ENCODE assay signal across 18 cellular contexts in genomic region chr15:59229453-59229852, GRCh38. TPM values are rescaled to one million over a fixed set of nuclear protein-coding genes. Genes with fewer than 3 reads are reported as not detected.
DNase-seq lines count a peak whose midpoint lies in the region; ATAC-seq, FAIRE-seq and TF ChIP-seq lines count a peak whose summit lies in the region.
"Had no signal": no experiment of that assay in that cellular context is flagged by ENCODE, and none has a peak within 500 bp of the region (broad histone marks: within the 10 kb centered on the region; RNA-seq: fewer than 3 reads in every experiment).

No MANE protein-coding gene starts in this region.

- FAIRE-seq in HepG2 (lab: Jason Lieb, UNC) = no peak
- FAIRE-seq: GM12892, H1 had no signal

- no peak overlapping the region for H2BK5ac ChIP-seq in IMR-90 (ENCODE audit: low read depth, low read length, poor library complexity, severe bottlenecking)

- H3K9me3 ChIP-seq in HepG2 (ENCODE audit: low read length) (no peaks in the 10 kb centered on the region), right lobe of liver (no peaks in the 10 kb centered on the region), IMR-90 (ENCODE audit: control insufficient read depth, insufficient read depth, low read length) (no peaks in the 10 kb centered on the region), body of pancreas (no peaks in the 10 kb centered on the region), sigmoid colon (no peaks in the 10 kb centered on the region)

- DNase-seq in HepG2 (ENCODE audit: low spot score) (no peak), right lobe of liver (no peak), IMR-90 (no peak), body of pancreas (no peak), sigmoid colon (no peak)
- no peak for DNase-seq in stimulated activated naive B cell treated with anti-CD40 and anti-IgM and Interleukin-4, amounts not matched to agents 10 μg/mL and 1 μg/mL and 100 μg/mL, for 72 hours
- DNase-seq: 8988T; C1 segment of cervical spinal cord; CD4-positive, alpha-beta memory T cell; COR-L47; DMS153; DND-41; H7; HCEC 1CT had no signal

- H3K27me3 ChIP-seq in HepG2 (ENCODE audit: control insufficient read depth in 1 of 2, insufficient read depth in 2 of 2, low read length in 2 of 2) = no peaks in the 10 kb centered on the region
- H3K27me3 ChIP-seq in right lobe of liver = no peaks in the 10 kb centered on the region
- H3K27me3 ChIP-seq in IMR-90 (ENCODE audit: control insufficient read depth, insufficient read depth, low read length) = no peaks in the 10 kb centered on the region
- no peaks in the 10 kb centered on the region for H3K27me3 ChIP-seq in body of pancreas
- no peaks in the 10 kb centered on the region for H3K27me3 ChIP-seq in sigmoid colon

- no peak overlapping the region for H3K4me2 ChIP-seq in HepG2 (ENCODE audit: low read depth, low read length)
- H3K4me2 ChIP-seq in IMR-90 (ENCODE audit: low read depth, low read length) = no peak overlapping the region

- 81% methylated on average over 3 of the region's 3 CpGs for WGBS in HepG2 (ENCODE audit: low lambda C conversion rate)
- 68% methylated on average over 3 of the region's 3 CpGs for WGBS in right lobe of liver (ENCODE audit: insufficient coverage, low coverage, low lambda C conversion rate, missing lambda C conversion rate)
- WGBS in IMR-90 (ENCODE audit: extremely low coverage in 2 of 2, insufficient read length in 1 of 2), 2 experiments = no CpG with 5 or more reads among the region's 3 CpGs
- 56 to 62% methylated on average over 3 of the region's 3 CpGs for WGBS in body of pancreas, 2 donors
- 75 to 77% methylated on average over 3 of the region's 3 CpGs for WGBS in sigmoid colon, 2 donors

- H3K36me3 ChIP-seq in HepG2 (replicated peaks in 1 of 2; ENCODE audit: control insufficient read depth in 1 of 2, insufficient read depth in 2 of 2, low read length in 2 of 2) (peaks cover 6 to 15% of the 10 kb centered on the region in 2 experiments; a peak in 4 of 5 replicates), right lobe of liver (peaks cover 0 to 3% (median under 1%) of the 10 kb centered on the region in 4 donors), IMR-90 (ENCODE audit: control insufficient read depth, insufficient read depth, low read length) (peaks cover 11% of the 10 kb centered on the region; the same call in 1 of the 2 replicates), body of pancreas (replicated peaks in 1 of 2; ENCODE audit: insufficient read depth in 1 of 2, low read depth in 2 of 2) (peaks cover 0 to 2% of the 10 kb centered on the region in 2 donors), sigmoid colon (peaks cover 0 to 8% (median 3%) of the 10 kb centered on the region in 4 donors)

- peaks cover 23 to 34% of the 10 kb centered on the region in 2 experiments for H3K79me1 ChIP-seq in IMR-90 (ENCODE audit: low read depth in 1 of 2, low read length in 2 of 2)

- no peak for TF ChIP-seq RAD21 in HepG2 (CRISPR knock-in tag; IDR thresholded peaks at IDR 0.05)
- no peak for TF ChIP-seq RAD21 in IMR-90 (IDR thresholded peaks at IDR 0.05; ENCODE audit: low read length)

- no peak overlapping the region for H3K4me3 Mint-ChIP-seq in stimulated activated naive B cell treated with anti-CD40 and anti-IgM and Interleukin-4, amounts not matched to agents 10 μg/mL and 1 μg/mL and 100 μg/mL, for 72 hours
- H3K4me3 Mint-ChIP-seq: CD4-positive, alpha-beta memory T cell had no signal

- H4K20me1 ChIP-seq in HepG2 (ENCODE audit: insufficient read depth, low read length) = no peaks in the 10 kb centered on the region
- peaks cover 6% of the 10 kb centered on the region; the same call in 1 of the 2 replicates for H4K20me1 ChIP-seq in IMR-90 (ENCODE audit: insufficient read depth, low read length)

- TF ChIP-seq POLR2A in HepG2 (IDR thresholded peaks at IDR 0.05; ENCODE audit: insufficient read depth in 1 of 2, low read depth in 2 of 2, low read length in 2 of 2) (no peak), right lobe of liver (IDR thresholded peaks at IDR 0.05) (no peak), IMR-90 (IDR thresholded peaks at IDR 0.05; ENCODE audit: low read depth, low read length) (no peak), body of pancreas (IDR thresholded peaks at IDR 0.05) (no peak), sigmoid colon (IDR thresholded peaks at IDR 0.05) (no peak)

- H3K4ac ChIP-seq in IMR-90 (ENCODE audit: low read depth, low read length) = no peak overlapping the region

- H3K9me3 Mint-ChIP-seq in stimulated activated naive B cell treated with anti-CD40 and anti-IgM and Interleukin-4, amounts not matched to agents 10 μg/mL and 1 μg/mL and 100 μg/mL, for 72 hours = no peaks in the 10 kb centered on the region
- H3K9me3 Mint-ChIP-seq: CD4-positive, alpha-beta memory T cell had no signal

- H4K5ac ChIP-seq in IMR-90 (ENCODE audit: low read depth, low read length) = no peak overlapping the region

- TF ChIP-seq EP300 in HepG2 (IDR thresholded peaks at IDR 0.05; ENCODE audit: low read depth in 2 of 2, low read length in 2 of 2) (no peak), HepG2 (CRISPR knock-in tag; IDR thresholded peaks at IDR 0.05; ENCODE audit: borderline replicate concordance) (no peak), sigmoid colon (IDR thresholded peaks at IDR 0.05) (no peak)

- H2AFZ ChIP-seq in HepG2 (ENCODE audit: low read length) (no peak overlapping the region), IMR-90 (replicated peaks; ENCODE audit: low read length, poor library complexity) (no peak overlapping the region)

- POLR2A ChIA-PET in HepG2 (lab: Yijun Ruan, JAX) = no interaction called here
- POLR2A ChIA-PET in IMR-90 (lab: Charles Lee; ENCODE audit: unreplicated experiment) = no interaction called here

- H3K56ac ChIP-seq in IMR-90 (ENCODE audit: extremely low read depth, insufficient read depth, low read length) = no peak overlapping the region

- H2AK5ac ChIP-seq in IMR-90 (ENCODE audit: low read depth, low read length) = no peak overlapping the region

- H3K36me3 Mint-ChIP-seq in stimulated activated naive B cell treated with anti-CD40 and anti-IgM and Interleukin-4, amounts not matched to agents 10 μg/mL and 1 μg/mL and 100 μg/mL, for 72 hours = peaks cover 55 to 63% of the 10 kb centered on the region in 2 donors
- H3K36me3 Mint-ChIP-seq: CD4-positive, alpha-beta memory T cell had no signal

- no peak overlapping the region for H3K23ac ChIP-seq in IMR-90 (ENCODE audit: low read depth, low read length)

- in situ Hi-C loops in HepG2 (cut with HindIII; ENCODE audit: extremely low pct_ligation_motif_present, low pct_unique_long_range_greater_than_20kb) = no loop called here
- in situ Hi-C loops in IMR-90 (cut with MboI; ENCODE audit: low sequenced_read_pairs) = no loop called here

- H3K4me1 Mint-ChIP-seq in stimulated activated naive B cell treated with anti-CD40 and anti-IgM and Interleukin-4, amounts not matched to agents 10 μg/mL and 1 μg/mL and 100 μg/mL, for 72 hours = peaks cover 19 to 30% of the 10 kb centered on the region in 2 donors

- H3K27ac Mint-ChIP-seq in stimulated activated naive B cell treated with anti-CD40 and anti-IgM and Interleukin-4, amounts not matched to agents 10 μg/mL and 1 μg/mL and 100 μg/mL, for 72 hours = peak overlapping the region; percentile 20

- H2BK15ac ChIP-seq in IMR-90 (ENCODE audit: low read depth, low read length) = no peak overlapping the region

- no peaks in the 10 kb centered on the region for H3K27me3 Mint-ChIP-seq in stimulated activated naive B cell treated with anti-CD40 and anti-IgM and Interleukin-4, amounts not matched to agents 10 μg/mL and 1 μg/mL and 100 μg/mL, for 72 hours

- no peak overlapping the region for H3K18ac ChIP-seq in IMR-90 (ENCODE audit: low read depth, low read length)

- dilution Hi-C loops in IMR-90 (cut with HindIII; ENCODE audit: low sequenced_read_pairs, unreplicated experiment) = no loop called here

- ATAC-seq in HepG2 (no peak), right lobe of liver (no peak), IMR-90 (ENCODE audit: low read depth) (no peak), body of pancreas (no peak)
- no peak for ATAC-seq in stimulated activated naive B cell treated with anti-CD40 and anti-IgM and Interleukin-4, amounts not matched to agents 10 μg/mL and 1 μg/mL and 100 μg/mL, for 72 hours (replicated peaks)

- H3K4me3 ChIP-seq in HepG2 (replicated peaks in 1 of 3; ENCODE audit: insufficient read depth in 1 of 3, low read depth in 2 of 3, low read length in 3 of 3) (no peak overlapping the region), right lobe of liver (no peak overlapping the region), IMR-90 (ENCODE audit: insufficient read depth, low read depth, low read length) (no peak overlapping the region), body of pancreas (no peak overlapping the region), sigmoid colon (no peak overlapping the region)

- no peak overlapping the region for H2BK20ac ChIP-seq in IMR-90 (ENCODE audit: low read depth, low read length)

- H4K8ac ChIP-seq in IMR-90 (ENCODE audit: low read depth in 2 of 2, low read length in 2 of 2) = no peak overlapping the region

- intact Hi-C loops in HepG2 (cut with micrococcal nuclease; ENCODE audit: unreplicated experiment) = no loop called here
- intact Hi-C loops in right lobe of liver (cut with DNase I) = no loop called here
- intact Hi-C loops in IMR-90 (cut with micrococcal nuclease) = no loop called here
- intact Hi-C loops in body of pancreas (cut with DNase I) = no loop called here
- intact Hi-C loops in sigmoid colon (cut with DNase I) = no loop called here

- no peak overlapping the region for H2BK120ac ChIP-seq in IMR-90 (ENCODE audit: low read depth, low read length)

- H3K79me2 ChIP-seq in HepG2 (ENCODE audit: insufficient read depth, low read length) = no peaks in the 10 kb centered on the region

- no peak overlapping the region for H4K91ac ChIP-seq in IMR-90 (ENCODE audit: insufficient read depth, low read depth, low read length)

- H3K9ac ChIP-seq in HepG2 (ENCODE audit: insufficient read depth, low read depth, low read length) (no peak overlapping the region), IMR-90 (ENCODE audit: low read depth, low read length) (no peak overlapping the region)

- no peak overlapping the region for H2AK9ac ChIP-seq in IMR-90 (replicated peaks; ENCODE audit: low read depth, low read length, poor library complexity)

- no peaks in the 10 kb centered on the region for H3K4me1 ChIP-seq in HepG2 (ENCODE audit: insufficient read depth, low read length)
- H3K4me1 ChIP-seq in right lobe of liver = no peaks in the 10 kb centered on the region
- peaks cover 7% of the 10 kb centered on the region for H3K4me1 ChIP-seq in IMR-90 (ENCODE audit: control insufficient read depth, insufficient read depth, low read length)
- H3K4me1 ChIP-seq in body of pancreas = no peaks in the 10 kb centered on the region
- peaks cover 0 to 10% (median 9%) of the 10 kb centered on the region in 4 donors for H3K4me1 ChIP-seq in sigmoid colon

- BruUV-seq in HepG2 (replicated peaks; lab: Mats Ljungman, UMichigan) = no TSS peak
- no TSS peak for BruUV-seq in IMR-90 (replicated peaks; lab: Mats Ljungman, UMichigan)

- H3K27ac ChIP-seq in HepG2 (ENCODE audit: extremely low read length, insufficient read depth, low read length) (no peak overlapping the region), right lobe of liver (no peak overlapping the region), IMR-90 (ENCODE audit: insufficient read depth, low read length) (no peak overlapping the region), body of pancreas (no peak overlapping the region), sigmoid colon (no peak overlapping the region)

- no peak overlapping the region for H3K14ac ChIP-seq in IMR-90 (replicated peaks; ENCODE audit: low read depth, low read length)

- TF ChIP-seq CTCF in HepG2 (CRISPR knock-in tag; IDR thresholded peaks at IDR 0.05) = no peak
- no peak for TF ChIP-seq CTCF in right lobe of liver (IDR thresholded peaks at IDR 0.05)
- no peak for TF ChIP-seq CTCF in IMR-90 (conservative IDR thresholded peaks at IDR 0.05; ENCODE audit: low read depth, low read length)
- TF ChIP-seq CTCF in body of pancreas (IDR thresholded peaks at IDR 0.05) = no peak
- TF ChIP-seq CTCF in sigmoid colon (IDR thresholded peaks at IDR 0.05) = no peak

- CTCF ChIA-PET in HepG2 (lab: Yijun Ruan, JAX; ENCODE audit: low intra/inter-chr PET ratio, low total read pairs) (no interaction called here), IMR-90 (lab: Yijun Ruan, JAX) (no interaction called here)

- H3K9me1 ChIP-seq in IMR-90 (ENCODE audit: insufficient read depth, low read length) = peaks cover 15% of the 10 kb centered on the region

RNA-seq across cellular contexts. Expression of gene LDHAL6B, which starts 22.8 kb away (rescaled TPM):
- total RNA-seq in HepG2 (2016; rRNA removed; fragmentation: Illumina TruSeq; extraction: Trizol) = not detected in 2 replicates
- not detected in 2 replicates for total RNA-seq in HepG2 (2016; cell fraction: cytosol; rRNA removed; fragmentation: Illumina TruSeq; extraction: Trizol; ENCODE audit: low read depth)
- not detected in 2 replicates for total RNA-seq in HepG2 (2016; cell fraction: insoluble cytoplasmic fraction; rRNA removed; fragmentation: Illumina TruSeq; extraction: Trizol)
- not detected in 2 replicates for total RNA-seq in HepG2 (2016; cell fraction: membrane; rRNA removed; fragmentation: Illumina TruSeq; extraction: Trizol)
- not detected in 2 replicates for total RNA-seq in HepG2 (2016; cell fraction: nucleus; rRNA removed; fragmentation: Illumina TruSeq; extraction: Trizol)
- not detected in 2 replicates for polyA plus RNA-seq in HepG2 (2011; rRNA removed)
- polyA plus RNA-seq in HepG2 (2011; cell fraction: cytosol; rRNA removed) = not detected in 2 replicates
- polyA plus RNA-seq in HepG2 (2011; cell fraction: nucleus; rRNA removed) = not detected in 2 replicates
- not detected in 2 replicates for polyA plus RNA-seq in HepG2 (2012)
- not detected in 2 replicates for polyA plus RNA-seq in HepG2 (2016; cell fraction: cytosol; fragmentation: Illumina TruSeq; extraction: Trizol; ENCODE audit: low read depth)
- polyA plus RNA-seq in HepG2 (2016; cell fraction: insoluble cytoplasmic fraction; fragmentation: Illumina TruSeq; extraction: Trizol; ENCODE audit: low read depth) = not detected in 2 replicates
- polyA plus RNA-seq in HepG2 (2016; cell fraction: membrane; fragmentation: Illumina TruSeq; extraction: Trizol; ENCODE audit: low read depth) = not detected in 2 replicates
- not detected in 2 replicates for polyA plus RNA-seq in HepG2 (2016; cell fraction: nucleus; fragmentation: Illumina TruSeq; extraction: Trizol; ENCODE audit: insufficient read depth, low read depth)
- not detected in 2 replicates for polyA minus RNA-seq in HepG2 (2011; rRNA and poly(A)+ RNA removed; ENCODE audit: low replicate concordance)
- polyA minus RNA-seq in HepG2 (2011; cell fraction: cytosol; rRNA and poly(A)+ RNA removed) = not detected in 2 replicates
- polyA minus RNA-seq in HepG2 (2011; cell fraction: nucleus; rRNA and poly(A)+ RNA removed) = not detected in 2 replicates
- not detected for total RNA-seq in right lobe of liver
- not detected in 2 replicates for total RNA-seq in IMR-90 (2012; rRNA removed)
- polyA plus RNA-seq in IMR-90 (2012; rRNA removed) = not detected in 2 replicates
- polyA plus RNA-seq in IMR-90 (2012; cell fraction: cytosol; rRNA removed) = not detected in 2 replicates
- polyA plus RNA-seq in IMR-90 (2012; cell fraction: nucleus; rRNA removed; ENCODE audit: low replicate concordance) = not detected in 2 replicates
- not detected for total RNA-seq in body of pancreas
- not detected for total RNA-seq in sigmoid colon
- not detected for polyA plus RNA-seq in sigmoid colon
- total RNA-seq: A673; CD4-positive, alpha-beta memory T cell; H1; H7 had no signal
- polyA plus RNA-seq: BJ; CD4-positive, alpha-beta memory T cell; H1 had no signal
